23 cellular contexts compared by ENCODE assay signal in the genomic region with DNA sequence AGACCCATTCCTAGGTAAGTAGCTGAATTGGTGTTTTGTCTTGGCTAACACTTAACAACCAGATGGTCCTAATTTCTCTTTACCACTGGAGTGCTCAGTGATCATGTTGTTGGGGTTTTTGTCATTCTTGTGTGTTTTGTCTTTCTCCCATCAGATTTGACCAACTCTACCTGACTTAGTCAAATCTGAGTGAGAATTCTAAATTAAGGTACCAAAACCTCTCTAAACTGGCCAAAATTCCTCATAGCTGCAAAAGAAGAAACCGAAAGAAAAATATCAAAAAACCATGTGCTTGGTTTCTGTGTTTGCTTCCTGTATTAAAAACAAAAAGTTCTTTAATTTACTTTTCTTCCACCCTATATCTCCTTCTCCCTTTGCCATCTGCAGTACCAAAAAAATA.
A peak's percentile ranks its signal among the peaks of the same experiment; 100 is the strongest.
DNase-seq lines count a peak whose midpoint lies in the region; ATAC-seq and TF ChIP-seq lines count a peak whose summit lies in the region.
"Had no signal": no experiment of that assay in that cellular context is flagged by ENCODE, and none has a peak within 500 bp of the region (broad histone marks: within the 10 kb centered on the region; RNA-seq: fewer than 3 reads in every experiment).

No MANE protein-coding gene starts in this region.

- H3K79me2 ChIP-seq in MM.1S (ENCODE audit: low read length) (no peaks in the 10 kb centered on the region), smooth muscle cell (ENCODE audit: low read depth) (no peaks in the 10 kb centered on the region)

- H3F3A ChIP-seq in MM.1S (ENCODE audit: insufficient read depth, low read length) = peaks cover 6% of the 10 kb centered on the region; the same call in 1 of the 2 replicates
- no peaks in the 10 kb centered on the region for H3F3A ChIP-seq in smooth muscle cell (ENCODE audit: low read depth)

- H3K9ac ChIP-seq in MM.1S (ENCODE audit: low read length) (no peak overlapping the region; the same call in 1 of the 2 replicates), smooth muscle cell (ENCODE audit: low read depth) (no peak overlapping the region)
- H3K9ac ChIP-seq: BLaER1 treated with 17β-estradiol and CSF1 and Interleukin-3, amounts not matched to agents 10 nM and 100 nM had no signal

- H3K36me3 Mint-ChIP-seq in activated naive CD4-positive, alpha-beta T cell treated with anti-CD3 and anti-CD28 coated beads, Interleukin-2, amount 50 U/mL, for 72 hours = no peaks in the 10 kb centered on the region
- H3K36me3 Mint-ChIP-seq: CD14-positive monocyte; CD8-positive, alpha-beta memory T cell had no signal

- H4K20me1 ChIP-seq in MM.1S (ENCODE audit: insufficient read depth, low read length) (no peaks in the 10 kb centered on the region), smooth muscle cell (ENCODE audit: low read depth) (no peaks in the 10 kb centered on the region)
- H4K20me1 ChIP-seq: BLaER1 treated with 17β-estradiol and CSF1 and Interleukin-3, amounts not matched to agents 10 nM and 100 nM had no signal

- no peaks in the 10 kb centered on the region for H3K9me2 ChIP-seq in MM.1S (replicated peaks; ENCODE audit: insufficient read depth, low read length)

- H2AFZ ChIP-seq in MM.1S (ENCODE audit: low read length) (peak overlapping the region; percentile 53), smooth muscle cell (ENCODE audit: low read depth) (no peak overlapping the region)
- H2AFZ ChIP-seq: GM23338 had no signal

- WGBS in smooth muscle cell (ENCODE audit: low lambda C conversion rate) = 80% methylated on average over 1 of the region's 1 CpG

- no peak overlapping the region for H3K4me3 ChIP-seq in MM.1S (ENCODE audit: low read length)
- no peak overlapping the region for H3K4me3 ChIP-seq in smooth muscle cell
- H3K4me3 ChIP-seq: A549; BLaER1 treated with 17β-estradiol and CSF1 and Interleukin-3, amounts not matched to agents 10 nM and 100 nM; GM23338 had no signal

- H3K4me2 ChIP-seq in MM.1S (ENCODE audit: low read depth, low read length) = peak overlapping the region; percentile 53
- no peak overlapping the region for H3K4me2 ChIP-seq in smooth muscle cell
- H3K4me2 ChIP-seq: A549; BLaER1 treated with 17β-estradiol and CSF1 and Interleukin-3, amounts not matched to agents 10 nM and 100 nM; GM23338 had no signal

- peak overlapping the region; percentile 59; the same call in 1 of the 2 replicates for H3K27ac ChIP-seq in MM.1S (ENCODE audit: low read length)
- no peak overlapping the region for H3K27ac ChIP-seq in smooth muscle cell (ENCODE audit: low read depth)
- H3K27ac ChIP-seq: A549; BLaER1 treated with 17β-estradiol and CSF1 and Interleukin-3, amounts not matched to agents 10 nM and 100 nM had no signal

- TF ChIP-seq CTCF in MM.1S (IDR thresholded peaks at IDR 0.05; ENCODE audit: low read length) = no peak
- no peak for TF ChIP-seq CTCF in smooth muscle cell (IDR thresholded peaks at IDR 0.05; ENCODE audit: borderline replicate concordance, insufficient read depth, poor library complexity, severe bottlenecking)

- DNase-seq in MM.1S (peak; percentile 52), smooth muscle cell (lab: John Stamatoyannopoulos, UW; ENCODE audit: unreplicated experiment) (no peak)
- DNase-seq in activated naive CD4-positive, alpha-beta T cell treated with anti-CD3 and anti-CD28 coated beads, Interleukin-2, amount 50 U/mL, for 72 hours (ENCODE audit: low spot score in 2 of 2) = no peak
- DNase-seq: 8988T; ACHN; AML-193; BE2C; CD4-positive, alpha-beta T cell; CD8-positive, alpha-beta memory T cell; DMS 273 treated with DMSO at 0.1 percent for 48 hours; DMS79; EL; GDM1; H9 had no signal

- H3K9me3 Mint-ChIP-seq in activated naive CD4-positive, alpha-beta T cell treated with anti-CD3 and anti-CD28 coated beads, Interleukin-2, amount 50 U/mL, for 72 hours = peaks cover 0 to 4% of the 10 kb centered on the region in 2 donors

- peaks cover 15% of the 10 kb centered on the region for H3K4me1 ChIP-seq in MM.1S (ENCODE audit: low read length)
- no peaks in the 10 kb centered on the region for H3K4me1 ChIP-seq in smooth muscle cell (ENCODE audit: low read depth)
- H3K4me1 ChIP-seq: A549; BE2C; BLaER1 treated with 17β-estradiol and CSF1 and Interleukin-3, amounts not matched to agents 10 nM and 100 nM had no signal

- no peaks in the 10 kb centered on the region for H3K27me3 ChIP-seq in MM.1S (replicated peaks; ENCODE audit: insufficient read depth, low read length)
- H3K27me3 ChIP-seq in smooth muscle cell (ENCODE audit: low read depth) = no peaks in the 10 kb centered on the region
- H3K27me3 ChIP-seq: BE2C; BLaER1 treated with 17β-estradiol and CSF1 and Interleukin-3, amounts not matched to agents 10 nM and 100 nM had no signal

- peak; percentile 51 for ATAC-seq in GM18858 (IDR thresholded peaks at IDR 0.05; ENCODE audit: unreplicated experiment)
- ATAC-seq in HG03025 (IDR thresholded peaks at IDR 0.05; ENCODE audit: low FRiP score, unreplicated experiment) = peak; percentile 74
- ATAC-seq in HG02610 (IDR thresholded peaks at IDR 0.05; ENCODE audit: unreplicated experiment) = no peak
- no peak for ATAC-seq in HG02798 (IDR thresholded peaks at IDR 0.05; ENCODE audit: poor library complexity, unreplicated experiment)
- no peak for ATAC-seq in activated naive CD4-positive, alpha-beta T cell treated with anti-CD3 and anti-CD28 coated beads, Interleukin-2, amount 50 U/mL, for 72 hours
- ATAC-seq: A549, GM23338, HCT116 had no signal

- H3K9me3 ChIP-seq in MM.1S (replicated peaks; ENCODE audit: insufficient read depth, low read length) (no peaks in the 10 kb centered on the region; the same call in 1 of the 2 replicates), smooth muscle cell (replicated peaks; ENCODE audit: low read depth) (no peaks in the 10 kb centered on the region)
- H3K9me3 ChIP-seq: BE2C had no signal

- no peak overlapping the region for H3K27ac Mint-ChIP-seq in activated naive CD4-positive, alpha-beta T cell treated with anti-CD3 and anti-CD28 coated beads, Interleukin-2, amount 50 U/mL, for 72 hours
- H3K27ac Mint-ChIP-seq: CD14-positive monocyte; CD4-positive, alpha-beta T cell; CD8-positive, alpha-beta memory T cell; GM23338; H9 had no signal

- H3K36me3 ChIP-seq in MM.1S (replicated peaks; ENCODE audit: insufficient read depth, low read length) (no peaks in the 10 kb centered on the region), smooth muscle cell (ENCODE audit: low read depth) (no peaks in the 10 kb centered on the region)
- H3K36me3 ChIP-seq: BE2C; BLaER1 treated with 17β-estradiol and CSF1 and Interleukin-3, amounts not matched to agents 10 nM and 100 nM had no signal

Comparison
In these comparisons a context has a peak if more than half of its experiments do, and no peak if none do; other contexts are left out.
1. ATAC-seq: peak in GM18858 (single experiment) and HG03025 (single experiment); none in HG02610 (single experiment), HG02798 (single experiment) and activated naive CD4-positive, alpha-beta T cell treated with anti-CD3 and anti-CD28 coated beads, Interleukin-2, amount 50 U/mL, for 72 hours (0 of 2).